8 cellular contexts compared by ENCODE assay signal in genomic region chr5:132268698-132269551, GRCh38. TPM values are rescaled to one million over a fixed set of nuclear protein-coding genes. Genes with fewer than 3 reads are reported as not detected.
DNase-seq lines count a peak whose midpoint lies in the region; ATAC-seq and TF ChIP-seq lines count a peak whose summit lies in the region.

No MANE protein-coding gene starts in this region.

- H3K4me1 Mint-ChIP-seq in immature natural killer cell = peaks cover 0 to 9% of the 10 kb centered on the region in 2 donors

- TF ChIP-seq CTCF in GM20000 (IDR thresholded peaks at IDR 0.05; ENCODE audit: extremely low read depth, missing control alignments) = no peak

- no peak overlapping the region for H3K4me3 Mint-ChIP-seq in immature natural killer cell

- no peaks in the 10 kb centered on the region for H3K36me3 Mint-ChIP-seq in immature natural killer cell

- ATAC-seq in HG03432 (IDR thresholded peaks at IDR 0.05; ENCODE audit: unreplicated experiment) = peak; percentile 77

- peak; percentile 86 for DNase-seq in AG20443 (ENCODE audit: low spot score)
- peak; percentile 80 for DNase-seq in GM20000 (ENCODE audit: low spot score)
- peak; percentile 91 for DNase-seq in glomerular visceral epithelial cell (ENCODE audit: extremely low spot score)
- no peak for DNase-seq in SKM-1 (lab: John Stamatoyannopoulos, UW; ENCODE audit: unreplicated experiment)
- DNase-seq in NCI-H774 (lab: John Stamatoyannopoulos, UW) = no peak
- DNase-seq in NK-92 treated with Interleukin-12 subunit alpha and Interleukin-12 subunit beta, amount 100 ng/mL, for 24 hours (lab: John Stamatoyannopoulos, UW) = no peak
- no peak for DNase-seq in immature natural killer cell

- peaks cover 4 to 7% (median 5%) of the 10 kb centered on the region in 3 donors for H3K27me3 Mint-ChIP-seq in immature natural killer cell (ENCODE audit: low read depth in 3 of 3)

- no peak overlapping the region for H3K27ac Mint-ChIP-seq in immature natural killer cell

- H3K9me3 Mint-ChIP-seq in immature natural killer cell = no peaks in the 10 kb centered on the region

RNA-seq across cellular contexts. Expression of gene PDLIM4, which starts 11.4 kb away (rescaled TPM):
- not detected for polyA plus RNA-seq in immature natural killer cell

RNA-seq across cellular contexts. Expression of gene SLC22A4, which starts 25.3 kb away (rescaled TPM):
- not detected for polyA plus RNA-seq in immature natural killer cell

RNA-seq across cellular contexts. Expression of gene P4HA2, which starts 41.3 kb away (rescaled TPM):
- under 1 TPM in 2 of 3 donors, not detected in 1; 0.91 TPM for polyA plus RNA-seq in immature natural killer cell

Comparison
In these comparisons a context has a peak if more than half of its experiments do, and no peak if none do; other contexts are left out.
1. DNase-seq: peak in AG20443 (single experiment), GM20000 (single experiment) and glomerular visceral epithelial cell (single experiment); none in SKM-1 (single experiment), NCI-H774 (single experiment), NK-92 treated with Interleukin-12 subunit alpha and Interleukin-12 subunit beta, amount 100 ng/mL, for 24 hours (single experiment) and immature natural killer cell (0 of 3).